Comparison of ENCODE assay signal across 1 cellular context in the genomic region with DNA sequence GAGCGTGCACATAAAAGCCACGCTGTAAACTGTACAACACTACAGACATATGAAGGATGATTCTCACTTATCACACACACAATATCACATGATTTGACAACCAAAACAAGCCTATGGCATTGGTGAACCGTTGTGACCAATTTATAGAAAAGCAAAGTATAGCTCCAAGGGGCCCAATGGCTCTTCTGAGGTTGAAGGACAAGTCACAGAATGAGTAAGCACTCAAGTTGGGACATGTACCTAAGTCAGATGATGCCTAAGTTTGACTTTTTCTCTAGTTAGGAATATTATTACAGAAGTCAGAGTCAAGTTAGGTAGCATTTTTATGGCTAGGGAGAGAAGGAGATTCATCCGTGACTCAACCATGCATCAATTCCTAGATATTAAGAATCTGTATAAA.
A peak's percentile ranks its signal among the peaks of the same experiment; 100 is the strongest.
TF ChIP-seq lines count a peak whose summit lies in the region.

No MANE protein-coding gene starts in this region.

TF ChIP-seq in GM12878, 131 proteins besides CTCF, POLR2A, EP300 and RAD21 (continued from another document):
- TF ChIP-seq, protein P1, sequence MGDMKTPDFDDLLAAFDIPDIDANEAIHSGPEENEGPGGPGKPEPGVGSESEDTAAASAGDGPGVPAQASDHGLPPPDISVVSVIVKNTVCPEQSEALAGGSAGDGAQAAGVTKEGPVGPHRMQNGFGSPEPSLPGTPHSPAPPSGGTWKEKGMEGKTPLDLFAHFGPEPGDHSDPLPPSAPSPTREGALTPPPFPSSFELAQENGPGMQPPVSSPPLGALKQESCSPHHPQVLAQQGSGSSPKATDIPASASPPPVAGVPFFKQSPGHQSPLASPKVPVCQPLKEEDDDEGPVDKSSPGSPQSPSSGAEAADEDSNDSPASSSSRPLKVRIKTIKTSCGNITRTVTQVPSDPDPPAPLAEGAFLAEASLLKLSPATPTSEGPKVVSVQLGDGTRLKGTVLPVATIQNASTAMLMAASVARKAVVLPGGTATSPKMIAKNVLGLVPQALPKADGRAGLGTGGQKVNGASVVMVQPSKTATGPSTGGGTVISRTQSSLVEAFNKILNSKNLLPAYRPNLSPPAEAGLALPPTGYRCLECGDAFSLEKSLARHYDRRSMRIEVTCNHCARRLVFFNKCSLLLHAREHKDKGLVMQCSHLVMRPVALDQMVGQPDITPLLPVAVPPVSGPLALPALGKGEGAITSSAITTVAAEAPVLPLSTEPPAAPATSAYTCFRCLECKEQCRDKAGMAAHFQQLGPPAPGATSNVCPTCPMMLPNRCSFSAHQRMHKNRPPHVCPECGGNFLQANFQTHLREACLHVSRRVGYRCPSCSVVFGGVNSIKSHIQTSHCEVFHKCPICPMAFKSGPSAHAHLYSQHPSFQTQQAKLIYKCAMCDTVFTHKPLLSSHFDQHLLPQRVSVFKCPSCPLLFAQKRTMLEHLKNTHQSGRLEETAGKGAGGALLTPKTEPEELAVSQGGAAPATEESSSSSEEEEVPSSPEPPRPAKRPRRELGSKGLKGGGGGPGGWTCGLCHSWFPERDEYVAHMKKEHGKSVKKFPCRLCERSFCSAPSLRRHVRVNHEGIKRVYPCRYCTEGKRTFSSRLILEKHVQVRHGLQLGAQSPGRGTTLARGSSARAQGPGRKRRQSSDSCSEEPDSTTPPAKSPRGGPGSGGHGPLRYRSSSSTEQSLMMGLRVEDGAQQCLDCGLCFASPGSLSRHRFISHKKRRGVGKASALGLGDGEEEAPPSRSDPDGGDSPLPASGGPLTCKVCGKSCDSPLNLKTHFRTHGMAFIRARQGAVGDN (IDR thresholded peaks at IDR 0.05): no peak
- no peak for TF ChIP-seq PAX8 (IDR thresholded peaks at IDR 0.05)
- no peak for TF ChIP-seq HSF1 (IDR thresholded peaks at IDR 0.05; ENCODE audit: low read depth, low read length)
- TF ChIP-seq MYB (IDR thresholded peaks at IDR 0.05; ENCODE audit: borderline replicate concordance, low read depth, low read length): no peak
- TF ChIP-seq NR2F1 (conservative IDR thresholded peaks at IDR 0.05): peak; percentile 92
- TF ChIP-seq NFIC (IDR thresholded peaks at IDR 0.05; ENCODE audit: low read depth, low read length): peak; percentile 90
- no peak for TF ChIP-seq IRF3 (IDR thresholded peaks at IDR 0.05)
- no peak for TF ChIP-seq ESRRA (IDR thresholded peaks at IDR 0.05; ENCODE audit: low read length)
- TF ChIP-seq, protein P2, sequence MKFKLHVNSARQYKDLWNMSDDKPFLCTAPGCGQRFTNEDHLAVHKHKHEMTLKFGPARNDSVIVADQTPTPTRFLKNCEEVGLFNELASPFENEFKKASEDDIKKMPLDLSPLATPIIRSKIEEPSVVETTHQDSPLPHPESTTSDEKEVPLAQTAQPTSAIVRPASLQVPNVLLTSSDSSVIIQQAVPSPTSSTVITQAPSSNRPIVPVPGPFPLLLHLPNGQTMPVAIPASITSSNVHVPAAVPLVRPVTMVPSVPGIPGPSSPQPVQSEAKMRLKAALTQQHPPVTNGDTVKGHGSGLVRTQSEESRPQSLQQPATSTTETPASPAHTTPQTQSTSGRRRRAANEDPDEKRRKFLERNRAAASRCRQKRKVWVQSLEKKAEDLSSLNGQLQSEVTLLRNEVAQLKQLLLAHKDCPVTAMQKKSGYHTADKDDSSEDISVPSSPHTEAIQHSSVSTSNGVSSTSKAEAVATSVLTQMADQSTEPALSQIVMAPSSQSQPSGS (IDR thresholded peaks at IDR 0.05; ENCODE audit: low read length): peak; percentile 45; the same call in 1 of the 2 replicates
- TF ChIP-seq, protein P3, sequence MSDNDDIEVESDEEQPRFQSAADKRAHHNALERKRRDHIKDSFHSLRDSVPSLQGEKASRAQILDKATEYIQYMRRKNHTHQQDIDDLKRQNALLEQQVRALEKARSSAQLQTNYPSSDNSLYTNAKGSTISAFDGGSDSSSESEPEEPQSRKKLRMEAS (IDR thresholded peaks at IDR 0.05; ENCODE audit: low read depth, low read length): no peak
- peak; percentile 83 for TF ChIP-seq DPF2 (IDR thresholded peaks at IDR 0.05)
- TF ChIP-seq SMAD5 (IDR thresholded peaks at IDR 0.05; ENCODE audit: low read depth): no peak
- TF ChIP-seq IKZF1 (conservative IDR thresholded peaks at IDR 0.05): peak; percentile 83
- peak in 1 of 2 experiments; percentile 44; a peak in 2 of 4 replicates for TF ChIP-seq BHLHE40 (IDR thresholded peaks at IDR 0.05; ENCODE audit: borderline replicate concordance in 1 of 2, low read depth in 2 of 2, low read length in 1 of 2)
- peak; percentile 93 for TF ChIP-seq RUNX3 (IDR thresholded peaks at IDR 0.05; ENCODE audit: low read length)
- TF ChIP-seq EED (IDR thresholded peaks at IDR 0.05; ENCODE audit: low read depth): peak; percentile 96
- TF ChIP-seq ZNF217 (IDR thresholded peaks at IDR 0.05): no peak
- TF ChIP-seq, protein P4, sequence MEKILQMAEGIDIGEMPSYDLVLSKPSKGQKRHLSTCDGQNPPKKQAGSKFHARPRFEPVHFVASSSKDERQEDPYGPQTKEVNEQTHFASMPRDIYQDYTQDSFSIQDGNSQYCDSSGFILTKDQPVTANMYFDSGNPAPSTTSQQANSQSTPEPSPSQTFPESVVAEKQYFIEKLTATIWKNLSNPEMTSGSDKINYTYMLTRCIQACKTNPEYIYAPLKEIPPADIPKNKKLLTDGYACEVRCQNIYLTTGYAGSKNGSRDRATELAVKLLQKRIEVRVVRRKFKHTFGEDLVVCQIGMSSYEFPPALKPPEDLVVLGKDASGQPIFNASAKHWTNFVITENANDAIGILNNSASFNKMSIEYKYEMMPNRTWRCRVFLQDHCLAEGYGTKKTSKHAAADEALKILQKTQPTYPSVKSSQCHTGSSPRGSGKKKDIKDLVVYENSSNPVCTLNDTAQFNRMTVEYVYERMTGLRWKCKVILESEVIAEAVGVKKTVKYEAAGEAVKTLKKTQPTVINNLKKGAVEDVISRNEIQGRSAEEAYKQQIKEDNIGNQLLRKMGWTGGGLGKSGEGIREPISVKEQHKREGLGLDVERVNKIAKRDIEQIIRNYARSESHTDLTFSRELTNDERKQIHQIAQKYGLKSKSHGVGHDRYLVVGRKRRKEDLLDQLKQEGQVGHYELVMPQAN (conservative IDR thresholded peaks at IDR 0.05): no peak
- peak; percentile 76 to 89 for TF ChIP-seq IKZF2 (IDR thresholded peaks at IDR 0.05)
- TF ChIP-seq NBN (IDR thresholded peaks at IDR 0.05): peak; percentile 31; the same call in 1 of the 2 replicates
- TF ChIP-seq JUND (IDR thresholded peaks at IDR 0.05; ENCODE audit: low read depth, low read length): 0 out of 2 replicates have a peak, but pooled peaks have one; percentile 53
- no peak for TF ChIP-seq NR2C2 (IDR thresholded peaks at IDR 0.05; ENCODE audit: borderline replicate concordance, control insufficient read depth, insufficient read length, low read depth)
- peak; percentile 89 for TF ChIP-seq SKIL (IDR thresholded peaks at IDR 0.05; ENCODE audit: low read depth, poor library complexity, severe bottlenecking)
- TF ChIP-seq HCFC1 (IDR thresholded peaks at IDR 0.05; ENCODE audit: low read length): no peak
- no peak for TF ChIP-seq BACH1 (IDR thresholded peaks at IDR 0.05; ENCODE audit: borderline replicate concordance)
- peak; percentile 82 for TF ChIP-seq CBFB (IDR thresholded peaks at IDR 0.05; ENCODE audit: low read depth)
- peak; percentile 97 for TF ChIP-seq JUNB (IDR thresholded peaks at IDR 0.05)
- TF ChIP-seq SIN3A (IDR thresholded peaks at IDR 0.05; ENCODE audit: low read depth, low read length): no peak
- TF ChIP-seq CBX3 (IDR thresholded peaks at IDR 0.05; ENCODE audit: borderline replicate concordance, low read depth): no peak
- no peak for TF ChIP-seq SMARCA5 (IDR thresholded peaks at IDR 0.05)
- TF ChIP-seq IRF4 (IDR thresholded peaks at IDR 0.05; ENCODE audit: low read depth, low read length): peak; percentile 89; the same call in 1 of the 2 replicates
- peak; percentile 75 for TF ChIP-seq CREM (IDR thresholded peaks at IDR 0.05; ENCODE audit: low read depth)
- no peak for TF ChIP-seq CUX1 (IDR thresholded peaks at IDR 0.05; ENCODE audit: insufficient replicate concordance, low read depth, low read length)
- no peak for TF ChIP-seq SP1 (IDR thresholded peaks at IDR 0.05; ENCODE audit: low read depth, low read length)
- TF ChIP-seq RAD51 (IDR thresholded peaks at IDR 0.05): peak; percentile 67; the same call in 1 of the 2 replicates
- peak; percentile 20 for TF ChIP-seq MEF2B (IDR thresholded peaks at IDR 0.05; ENCODE audit: partially characterized antibody, poor library complexity, severe bottlenecking)
- TF ChIP-seq ZNF384 (IDR thresholded peaks at IDR 0.05; ENCODE audit: borderline replicate concordance, low read depth, low read length): no peak
- peak in 1 of 2 experiments; percentile 73; a peak in 2 of 4 replicates for TF ChIP-seq ETV6 (conservative IDR thresholded peaks at IDR 0.05 in 1 of 2, IDR thresholded peaks at IDR 0.05 in 1 of 2; ENCODE audit: borderline replicate concordance in 1 of 2, low read depth in 1 of 2)
- no peak for TF ChIP-seq NFYA (IDR thresholded peaks at IDR 0.05; ENCODE audit: borderline replicate concordance, low read depth, low read length)
TF ChIP-seq in GM12878: peak in this region for 28.
